In genomic region chr13:98301721-98302120, GRCh38 we compare ENCODE assay signal across 15 cellular contexts.
DNase-seq lines count a peak whose midpoint lies in the region; ATAC-seq and TF ChIP-seq lines count a peak whose summit lies in the region.
"Had no signal": no experiment of that assay in that cellular context is flagged by ENCODE, and none has a peak within 500 bp of the region (broad histone marks: within the 10 kb centered on the region; RNA-seq: fewer than 3 reads in every experiment).

No MANE protein-coding gene starts in this region.

- no peak for TF ChIP-seq POLR2A in suprapubic skin (IDR thresholded peaks at IDR 0.05)

- H3K4me3 ChIP-seq in suprapubic skin (no peak overlapping the region), foreskin fibroblast (ENCODE audit: low read depth in 1 of 2, low read length in 2 of 2) (no peak overlapping the region)
- H3K4me3 ChIP-seq in CD8-positive, alpha-beta memory T cell (ENCODE audit: low read length): no peak overlapping the region

- peaks cover 44% of the 10 kb centered on the region for H3K4me1 ChIP-seq in suprapubic skin
- H3K4me1 ChIP-seq in CD8-positive, alpha-beta memory T cell (ENCODE audit: insufficient read depth, low read length): no peaks in the 10 kb centered on the region

- DNase-seq in HCEC 1CT (peak; percentile 47), astrocyte of the hippocampus (ENCODE audit: low read depth, low spot score) (peak; percentile 65), left kidney (ENCODE audit: low read depth, low spot score) (peak; percentile 63), suprapubic skin (ENCODE audit: low spot score in 2 of 2) (no peak), foreskin fibroblast (no peak)
- no peak for DNase-seq in CD8-positive, alpha-beta memory T cell
- DNase-seq: activated naive CD4-positive, alpha-beta T cell treated with anti-CD3 and anti-CD28 coated beads, Interleukin-2, amount 10 ng/mL, durations not matched to agents 7 days and 5 days; CD4-positive, CD25-positive, alpha-beta regulatory T cell; GDM1; H7; NK-92 treated with Interleukin-12 subunit alpha and Interleukin-12 subunit beta, amount 100 ng/mL, for 24 hours; stimulated activated CD4-positive, alpha-beta T cell treated with anti-CD3 and anti-CD28 coated beads, Interleukin-2, amount 100 ng/mL, for 48 hours had no signal

- no peak overlapping the region for H3K4me3 Mint-ChIP-seq in CD8-positive, alpha-beta memory T cell
- H3K4me3 Mint-ChIP-seq: activated naive CD4-positive, alpha-beta T cell treated with anti-CD3 and anti-CD28 coated beads, Interleukin-2, amount 10 ng/mL, durations not matched to agents 7 days and 5 days; CD4-positive, CD25-positive, alpha-beta regulatory T cell had no signal

- 38% methylated on average over 7 of the region's 7 CpGs for WGBS in suprapubic skin

- POLR2A ChIA-PET in CD8-positive, alpha-beta memory T cell (lab: Charles Lee): no interaction called here

- H3K9me3 ChIP-seq in suprapubic skin: no peaks in the 10 kb centered on the region
- no peaks in the 10 kb centered on the region for H3K9me3 ChIP-seq in CD8-positive, alpha-beta memory T cell (ENCODE audit: low read length)

- H3K36me3 ChIP-seq in suprapubic skin: no peaks in the 10 kb centered on the region
- no peaks in the 10 kb centered on the region for H3K36me3 ChIP-seq in CD8-positive, alpha-beta memory T cell (ENCODE audit: insufficient read depth, low read length)

- H3K27me3 Mint-ChIP-seq in CD8-positive, alpha-beta memory T cell: peaks cover 0 to 3% of the 10 kb centered on the region in 2 donors
- H3K27me3 Mint-ChIP-seq: activated naive CD4-positive, alpha-beta T cell treated with anti-CD3 and anti-CD28 coated beads, Interleukin-2, amount 10 ng/mL, durations not matched to agents 7 days and 5 days had no signal

- ATAC-seq in HG02623 (IDR thresholded peaks at IDR 0.05; ENCODE audit: unreplicated experiment): no peak
- no peak for ATAC-seq in HG03039 (IDR thresholded peaks at IDR 0.05; ENCODE audit: unreplicated experiment)
- ATAC-seq: SK-N-SH treated with all-trans-retinoic acid at 6 μM for 48 hours had no signal

- no peak for TF ChIP-seq EP300 in suprapubic skin (IDR thresholded peaks at IDR 0.05)

- H3K27ac ChIP-seq in suprapubic skin: peak overlapping the region; percentile 46
- H3K27ac ChIP-seq in CD8-positive, alpha-beta memory T cell (ENCODE audit: low read depth, low read length): no peak overlapping the region

- no peaks in the 10 kb centered on the region for H3K4me1 Mint-ChIP-seq in CD8-positive, alpha-beta memory T cell
- H3K4me1 Mint-ChIP-seq: activated naive CD4-positive, alpha-beta T cell treated with anti-CD3 and anti-CD28 coated beads, Interleukin-2, amount 10 ng/mL, durations not matched to agents 7 days and 5 days; CD4-positive, CD25-positive, alpha-beta regulatory T cell had no signal

- TF ChIP-seq CTCF in suprapubic skin (IDR thresholded peaks at IDR 0.05): no peak
- TF ChIP-seq CTCF in foreskin fibroblast (IDR thresholded peaks at IDR 0.05; ENCODE audit: low read depth, low read length): no peak

- CTCF ChIA-PET in CD8-positive, alpha-beta memory T cell (lab: Charles Lee): no interaction called here

- H3K9me3 Mint-ChIP-seq in CD8-positive, alpha-beta memory T cell: no peaks in the 10 kb centered on the region
- H3K9me3 Mint-ChIP-seq: activated naive CD4-positive, alpha-beta T cell treated with anti-CD3 and anti-CD28 coated beads, Interleukin-2, amount 10 ng/mL, durations not matched to agents 7 days and 5 days had no signal

- no peak overlapping the region for H3K27ac Mint-ChIP-seq in CD8-positive, alpha-beta memory T cell
- H3K27ac Mint-ChIP-seq: activated naive CD4-positive, alpha-beta T cell treated with anti-CD3 and anti-CD28 coated beads, Interleukin-2, amount 10 ng/mL, durations not matched to agents 7 days and 5 days; CD4-positive, CD25-positive, alpha-beta regulatory T cell had no signal

- H3K27me3 ChIP-seq in suprapubic skin: no peaks in the 10 kb centered on the region
- no peaks in the 10 kb centered on the region for H3K27me3 ChIP-seq in CD8-positive, alpha-beta memory T cell (ENCODE audit: insufficient read depth, low read length, poor library complexity, severe bottlenecking)

- H3K36me3 Mint-ChIP-seq in CD8-positive, alpha-beta memory T cell: no peaks in the 10 kb centered on the region
- H3K36me3 Mint-ChIP-seq: activated naive CD4-positive, alpha-beta T cell treated with anti-CD3 and anti-CD28 coated beads, Interleukin-2, amount 10 ng/mL, durations not matched to agents 7 days and 5 days; CD4-positive, CD25-positive, alpha-beta regulatory T cell had no signal

Comparison
In these comparisons a context has a peak if more than half of its experiments do, and no peak if none do; other contexts are left out.
1. DNase-seq: peak in HCEC 1CT (single experiment), astrocyte of the hippocampus (single experiment) and left kidney (single experiment); none in suprapubic skin (0 of 2), foreskin fibroblast (0 of 2) and CD8-positive, alpha-beta memory T cell (0 of 5).